ENCODE assay signal across 30 cellular contexts in the genomic region with DNA sequence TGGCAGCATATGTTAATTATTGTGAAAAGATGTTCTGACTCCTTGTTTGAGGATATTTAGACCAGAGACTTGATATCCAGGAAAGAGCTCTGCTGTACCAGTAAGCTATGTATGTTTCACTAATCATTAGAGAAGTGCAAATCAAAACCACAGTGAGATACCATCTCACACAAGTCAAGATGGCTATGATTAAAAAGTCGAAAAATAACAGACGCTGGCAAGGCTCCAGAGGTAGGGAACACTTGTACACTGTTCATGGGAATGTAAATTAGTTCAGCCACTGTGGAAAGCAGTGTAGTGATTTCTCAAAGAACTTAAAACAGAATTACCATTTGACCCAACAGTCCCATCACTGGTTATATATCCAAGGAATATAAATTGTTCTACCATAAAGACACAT.
"Had no signal": no experiment of that assay in that cellular context is flagged by ENCODE, and none has a peak within 500 bp of the region (broad histone marks: within the 10 kb centered on the region; RNA-seq: fewer than 3 reads in every experiment).

No MANE protein-coding gene starts in this region.

- H3K4me2 ChIP-seq: KMS-11 had no signal

- ATAC-seq: activated naive CD4-positive, alpha-beta T cell treated with anti-CD3 and anti-CD28 coated beads, Interleukin-2, amount 50 U/mL, for 72 hours; activated T-cell treated with anti-CD3 and anti-CD28 coated beads, Interleukin-2, amount 50 U/mL, for 4 hours; body of pancreas; Panc1 had no signal

- H3K27me3 Mint-ChIP-seq: activated CD4-positive, alpha-beta T cell treated with anti-CD3 and anti-CD28 coated beads, Interleukin-2, amount 10 ng/mL, durations not matched to agents 24 days and 14 days had no signal

- H3K4me1 ChIP-seq: adrenal gland, breast epithelium, SJCRH30 had no signal

- H3K27ac Mint-ChIP-seq: activated CD4-positive, alpha-beta T cell treated with anti-CD3 and anti-CD28 coated beads, Interleukin-2, amount 10 ng/mL, durations not matched to agents 24 days and 14 days; activated naive CD4-positive, alpha-beta T cell treated with anti-CD3 and anti-CD28 coated beads for 36 hours; activated naive CD4-positive, alpha-beta T cell treated with anti-CD3 and anti-CD28 coated beads, Interleukin-2, amount 50 U/mL, for 72 hours; activated T-helper 1 cell treated with anti-CD3 and anti-CD28 coated beads, Interleukin-12 subunit alpha, Interleukin-12 subunit beta, Interleukin-2, Interleukin-4 antibody, amounts not matched to agents 30 ng/mL and 10 ng/mL and 1 ng/mL, durations not matched to agents 14 hours and 24 hours and 36 hours had no signal

- DNase-seq: activated CD4-positive, alpha-beta T cell treated with anti-CD3 and anti-CD28 coated beads for 1 hour; activated CD4-positive, alpha-beta T cell treated with anti-CD3 and anti-CD28 coated beads, Interleukin-2, amount 10 ng/mL, durations not matched to agents 24 days and 14 days; activated CD4-positive, alpha-beta T cell treated with anti-CD3 and anti-CD28 coated beads, Interleukin-2, amount 50 U/mL, for 4 hours; activated CD4-positive, CD25-positive, alpha-beta regulatory T cell; activated CD8-positive, alpha-beta memory T cell treated with anti-CD3 and anti-CD28 coated beads, Interleukin-2, amount 50 U/mL, for 4 hours; activated gamma-delta T cell treated with Interleukin-2 at 50 U/mL for 16 hours; activated naive CD4-positive, alpha-beta T cell treated with anti-CD3 and anti-CD28 coated beads for 36 hours; activated T-cell treated with anti-CD3 and anti-CD28 coated beads for 4 hours; activated T-cell treated with anti-CD3 and anti-CD28 coated beads, Interleukin-2, amount 50 U/mL, for 4 hours; adrenal gland; body of pancreas; NCI-H1092 treated with DMSO at 0.1 percent for 48 hours; NCI-H1417; NCI-H187 treated with DMSO at 0.1 percent for 48 hours; NCI-H2081 treated with DMSO at 0.1 percent for 48 hours; NCI-H226; NCI-H446 treated with DMSO at 0.1 percent for 48 hours; NCI-H524; SHP77; SJCRH30; SW 1271; T-helper 1 cell; T-helper 2 cell; T-helper 9 cell; WERI-Rb-1 had no signal

- H3K4me1 Mint-ChIP-seq: activated CD4-positive, alpha-beta T cell treated with anti-CD3 and anti-CD28 coated beads, Interleukin-2, amount 10 ng/mL, durations not matched to agents 24 days and 14 days had no signal

- H3K36me3 Mint-ChIP-seq: activated naive CD4-positive, alpha-beta T cell treated with anti-CD3 and anti-CD28 coated beads, Interleukin-2, amount 50 U/mL, for 72 hours had no signal

- H3K36me3 ChIP-seq: adrenal gland, breast epithelium, SJCRH30, WERI-Rb-1 had no signal

- H3K27me3 ChIP-seq: adrenal gland, body of pancreas, breast epithelium, SJCRH30 had no signal

- H3K9me3 Mint-ChIP-seq: activated T-helper 1 cell treated with anti-CD3 and anti-CD28 coated beads, Interleukin-12 subunit alpha, Interleukin-12 subunit beta, Interleukin-2, Interleukin-4 antibody, amounts not matched to agents 30 ng/mL and 10 ng/mL and 1 ng/mL, durations not matched to agents 14 hours and 24 hours and 36 hours had no signal

- H3K4me3 ChIP-seq: adrenal gland, body of pancreas, breast epithelium, SJCRH30 had no signal

- H3K4me3 Mint-ChIP-seq: activated CD4-positive, alpha-beta T cell treated with anti-CD3 and anti-CD28 coated beads, Interleukin-2, amount 10 ng/mL, durations not matched to agents 24 days and 14 days; activated naive CD4-positive, alpha-beta T cell treated with anti-CD3 and anti-CD28 coated beads for 36 hours; activated T-cell treated with anti-CD3 and anti-CD28 coated beads, Interleukin-2, amount 50 U/mL, for 4 hours; activated T-helper 1 cell treated with anti-CD3 and anti-CD28 coated beads, Interleukin-12 subunit alpha, Interleukin-12 subunit beta, Interleukin-2, Interleukin-4 antibody, amounts not matched to agents 30 ng/mL and 10 ng/mL and 1 ng/mL, durations not matched to agents 14 hours and 24 hours and 36 hours had no signal

- H3K9ac ChIP-seq: KMS-11 had no signal

- H3K27ac ChIP-seq: adrenal gland, body of pancreas, breast epithelium, KMS-11, SJCRH30, WERI-Rb-1 had no signal

- H3K9me3 ChIP-seq: adrenal gland, body of pancreas had no signal
